1 cellular context compared by ENCODE assay signal in genomic region chr13:94112731-94113130, GRCh38.
TF ChIP-seq lines count a peak whose summit lies in the region.

No MANE protein-coding gene starts in this region.

TF ChIP-seq in GM23338, 12 proteins besides CTCF, POLR2A, EP300 and RAD21:
- TF ChIP-seq ZNF462 (CRISPR knock-in tag; IDR thresholded peaks at IDR 0.05): no peak
- TF ChIP-seq CREB1 (CRISPR knock-in tag; IDR thresholded peaks at IDR 0.05; ENCODE audit: low read depth): no peak
- TF ChIP-seq POLR2AphosphoS5 (IDR thresholded peaks at IDR 0.05; ENCODE audit: low read depth): no peak
- TF ChIP-seq REST (IDR thresholded peaks at IDR 0.05; ENCODE audit: unreplicated experiment): no peak
